ENCODE assay signal across 1 cellular context in the genomic region with DNA sequence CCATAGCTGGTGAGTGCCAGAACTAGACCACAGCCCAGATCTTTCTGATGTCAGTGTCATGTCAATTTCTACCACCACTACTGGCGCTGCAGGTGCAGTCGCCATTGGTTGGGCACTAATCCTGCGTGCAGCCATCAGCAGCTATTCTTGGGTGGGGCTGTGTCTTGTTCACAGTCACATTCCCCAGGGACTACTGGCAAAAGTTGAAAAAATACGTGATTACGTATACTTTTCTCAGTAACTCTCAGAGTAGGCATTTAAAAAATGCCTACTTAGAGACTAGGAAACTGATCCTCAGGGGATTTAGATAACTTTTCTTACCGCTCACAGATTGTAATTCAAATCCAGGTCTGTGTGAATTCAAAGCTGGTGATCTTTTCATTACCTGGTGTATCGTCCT.
TF ChIP-seq lines count a peak whose summit lies in the region.

No MANE protein-coding gene starts in this region.

TF ChIP-seq in IMR-90, 13 proteins besides CTCF, POLR2A, EP300 and RAD21:
- TF ChIP-seq MAZ (IDR thresholded peaks at IDR 0.05; ENCODE audit: borderline replicate concordance, low read depth, low read length) (no peak), FOS (IDR thresholded peaks at IDR 0.05; ENCODE audit: low read depth, low read length) (no peak), CHD1 (IDR thresholded peaks at IDR 0.05; ENCODE audit: low read depth, low read length) (no peak), RCOR1 (IDR thresholded peaks at IDR 0.05; ENCODE audit: insufficient replicate concordance, low read length) (no peak), CEBPB (IDR thresholded peaks at IDR 0.05; ENCODE audit: low read depth, low read length) (no peak)
- TF ChIP-seq, protein P1, sequence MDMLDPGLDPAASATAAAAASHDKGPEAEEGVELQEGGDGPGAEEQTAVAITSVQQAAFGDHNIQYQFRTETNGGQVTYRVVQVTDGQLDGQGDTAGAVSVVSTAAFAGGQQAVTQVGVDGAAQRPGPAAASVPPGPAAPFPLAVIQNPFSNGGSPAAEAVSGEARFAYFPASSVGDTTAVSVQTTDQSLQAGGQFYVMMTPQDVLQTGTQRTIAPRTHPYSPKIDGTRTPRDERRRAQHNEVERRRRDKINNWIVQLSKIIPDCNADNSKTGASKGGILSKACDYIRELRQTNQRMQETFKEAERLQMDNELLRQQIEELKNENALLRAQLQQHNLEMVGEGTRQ (IDR thresholded peaks at IDR 0.05; ENCODE audit: low read depth, low read length): no peak
